13 cellular contexts compared by ENCODE assay signal in the genomic region with DNA sequence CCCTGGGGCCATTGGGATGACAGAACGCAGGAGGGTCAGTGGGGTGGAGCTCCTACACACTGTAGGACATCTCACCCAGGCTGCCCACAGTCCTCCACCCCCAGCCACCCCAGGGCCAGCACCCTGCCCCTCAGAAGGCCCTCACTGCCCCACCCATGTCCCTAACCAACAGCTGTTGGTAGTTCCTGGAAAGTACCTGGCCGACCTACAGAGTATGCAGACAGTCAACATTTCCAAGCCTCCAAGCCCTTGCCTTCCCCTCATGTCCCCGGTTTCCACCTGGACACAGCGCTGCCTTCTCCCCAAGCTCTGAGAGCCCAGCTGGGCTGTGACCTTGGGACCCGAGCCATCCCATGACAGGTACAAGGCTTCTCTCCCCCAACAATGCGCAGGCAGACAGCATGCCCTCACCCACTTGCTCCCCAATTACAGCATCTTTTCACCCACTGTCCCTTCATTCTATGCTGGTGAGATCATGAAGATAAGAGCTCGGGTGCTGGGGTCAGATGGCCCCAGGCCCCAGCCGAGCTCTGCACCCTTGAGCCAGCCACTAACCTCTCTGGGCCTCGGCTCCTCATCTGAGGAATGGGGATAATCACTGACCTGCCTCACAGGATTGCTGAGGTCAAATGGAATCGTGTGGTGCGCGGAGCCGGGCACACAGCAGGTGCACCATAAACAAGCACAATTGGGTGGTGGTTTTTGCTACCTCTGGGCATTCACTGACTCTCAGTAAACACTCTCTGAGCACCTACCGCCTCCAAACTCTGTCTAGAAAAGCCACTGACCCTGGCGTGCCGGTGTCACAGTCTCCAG. TPM values are rescaled to one million over a fixed set of nuclear protein-coding genes. Genes with fewer than 3 reads are reported as not detected.
DNase-seq lines count a peak whose midpoint lies in the region; TF ChIP-seq lines count a peak whose summit lies in the region.
"Had no signal": no experiment of that assay in that cellular context is flagged by ENCODE, and none has a peak within 500 bp of the region (broad histone marks: within the 10 kb centered on the region; RNA-seq: fewer than 3 reads in every experiment).

No MANE protein-coding gene starts in this region.

- H3K27ac ChIP-seq in OCI-LY3 (ENCODE audit: low read length) (peak overlapping the region; percentile 99), duodenal mucosa (ENCODE audit: low read depth, low read length) (peak overlapping the region; percentile 17)
- H3K27ac ChIP-seq: HL-60, SJCRH30 had no signal

- no peaks in the 10 kb centered on the region for H3K9me3 Mint-ChIP-seq in progenitor cell of endocrine pancreas (ENCODE audit: low read depth)

- H3K36me3 ChIP-seq in GM06990 (ENCODE audit: control insufficient read depth, insufficient read depth, low read length): peaks cover 40% of the 10 kb centered on the region
- H3K36me3 ChIP-seq in OCI-LY3 (replicated peaks; ENCODE audit: low read depth, low read length): peaks cover 58% of the 10 kb centered on the region
- peaks cover 3% of the 10 kb centered on the region in 2 donors for H3K36me3 ChIP-seq in duodenal mucosa (ENCODE audit: control insufficient read depth in 1 of 2, insufficient read depth in 2 of 2, low read length in 2 of 2)
- H3K36me3 ChIP-seq: SJCRH30 had no signal

- peaks cover 100% of the 10 kb centered on the region for H3K4me1 ChIP-seq in OCI-LY3 (ENCODE audit: low read length)
- peaks cover 68 to 72% of the 10 kb centered on the region in 2 donors for H3K4me1 ChIP-seq in duodenal mucosa (ENCODE audit: control insufficient read depth in 1 of 2, insufficient read depth in 2 of 2, low read length in 2 of 2)

- H3K4me2 ChIP-seq in OCI-LY3 (ENCODE audit: low read length): peak overlapping the region; percentile 100

- no peaks in the 10 kb centered on the region for H3K36me3 Mint-ChIP-seq in progenitor cell of endocrine pancreas (ENCODE audit: insufficient read depth)

- H3K27me3 Mint-ChIP-seq in progenitor cell of endocrine pancreas: peaks cover 12% of the 10 kb centered on the region

- TF ChIP-seq CTCF in GM06990 (IDR thresholded peaks at IDR 0.05; ENCODE audit: insufficient read depth, low read length, poor library complexity, severe bottlenecking) (no peak), OCI-LY3 (IDR thresholded peaks at IDR 0.05; ENCODE audit: low read depth, low read length) (no peak), progenitor cell of endocrine pancreas (IDR thresholded peaks at IDR 0.05; ENCODE audit: unreplicated experiment) (no peak)

- no peak overlapping the region for H3K4me3 Mint-ChIP-seq in progenitor cell of endocrine pancreas (ENCODE audit: low read depth)

- peaks cover 68% of the 10 kb centered on the region for H4K20me1 ChIP-seq in OCI-LY3 (ENCODE audit: insufficient read depth, low read length)

- H3K9me3 ChIP-seq in OCI-LY3 (ENCODE audit: insufficient read depth, low read length) (no peaks in the 10 kb centered on the region), duodenal mucosa (ENCODE audit: control insufficient read depth in 1 of 2, low read length in 2 of 2) (no peaks in the 10 kb centered on the region)
- H3K9me3 ChIP-seq: heart right ventricle, SJCRH30 had no signal

- peak overlapping the region; percentile 56 for H3K4me3 ChIP-seq in GM06990 (replicated peaks; ENCODE audit: low read depth, low read length)
- H3K4me3 ChIP-seq in OCI-LY3 (ENCODE audit: low read length): peak overlapping the region; percentile 87
- peak overlapping the region; percentile 12 to 13 for H3K4me3 ChIP-seq in duodenal mucosa (ENCODE audit: low read depth in 1 of 2, low read length in 2 of 2)
- H3K4me3 ChIP-seq: heart right ventricle, SJCRH30 had no signal

- H2AFZ ChIP-seq in OCI-LY3 (ENCODE audit: low read depth, low read length): no peak overlapping the region

- H3K9ac ChIP-seq in OCI-LY3 (ENCODE audit: low read length) (peak overlapping the region; percentile 80), duodenal mucosa (ENCODE audit: low read depth in 1 of 2, low read length in 2 of 2) (peak overlapping the region in 1 of 2 donors; percentile 15)

- H3K27ac Mint-ChIP-seq in progenitor cell of endocrine pancreas: peak overlapping the region; percentile 75

- H3K79me2 ChIP-seq in OCI-LY3 (ENCODE audit: low read length): peaks cover 100% of the 10 kb centered on the region

- no peak for DNase-seq in GM06990 (ENCODE audit: extremely low read depth, insufficient read length)
- DNase-seq in progenitor cell of endocrine pancreas (ENCODE audit: low spot score, unreplicated experiment): no peak
- DNase-seq in stimulated activated naive CD4-positive, alpha-beta T cell treated with Interleukin-2 at 50 U/mL for 16 hours (lab: John Stamatoyannopoulos, UW): no peak
- DNase-seq in amniotic stem cell (lab: John Stamatoyannopoulos, UW): no peak
- DNase-seq in MV-4-11 (lab: John Stamatoyannopoulos, UW): no peak
- DNase-seq in NOMO-1 (lab: John Stamatoyannopoulos, UW; ENCODE audit: unreplicated experiment in 2 of 2): no peak
- DNase-seq: cerebellar nuclear complex, EL, heart right ventricle, SJCRH30 had no signal

- peaks cover 6% of the 10 kb centered on the region for H3K4me1 Mint-ChIP-seq in progenitor cell of endocrine pancreas (ENCODE audit: low read depth)

- H3K27me3 ChIP-seq in GM06990 (replicated peaks; ENCODE audit: control insufficient read depth, insufficient read depth, low read length) (no peaks in the 10 kb centered on the region), OCI-LY3 (ENCODE audit: low read depth, low read length) (no peaks in the 10 kb centered on the region), duodenal mucosa (ENCODE audit: control insufficient read depth in 1 of 2, insufficient read depth in 2 of 2, low read length in 2 of 2) (no peaks in the 10 kb centered on the region)
- H3K27me3 ChIP-seq: SJCRH30 had no signal

RNA-seq across cellular contexts. Expression of a gene that starts 11.2 kb away (rescaled TPM):
- total RNA-seq in progenitor cell of endocrine pancreas: 0.20 TPM in 1 of 2 replicates, not detected in the other

RNA-seq across cellular contexts. Expression of a gene that starts 23.0 kb away (rescaled TPM):
- total RNA-seq in progenitor cell of endocrine pancreas: 0.11 and 0.14 TPM in 2 replicates
- total RNA-seq: heart right ventricle had no signal

Comparison
In these comparisons a context has a peak if more than half of its experiments do, and no peak if none do; other contexts are left out.
1. H3K4me3 ChIP-seq: peak in every context shown above with its lines; median percentile 87 in OCI-LY3; 56 in GM06990; 12 in duodenal mucosa.